Comparison of ENCODE assay signal across 8 cellular contexts in genomic region chr2:190911813-190912212, GRCh38. TPM values are rescaled to one million over a fixed set of nuclear protein-coding genes. Genes with fewer than 3 reads are reported as not detected.
DNase-seq lines count a peak whose midpoint lies in the region; ATAC-seq, FAIRE-seq and TF ChIP-seq lines count a peak whose summit lies in the region.

No MANE protein-coding gene starts in this region.

- no peaks in the 10 kb centered on the region for H3K9me3 ChIP-seq in kidney (ENCODE audit: control insufficient read depth in 1 of 2, low read length in 2 of 2)

- DNase-seq in kidney (no peak), anterior cingulate cortex (lab: John Stamatoyannopoulos, UW) (no peak), mucosa of gallbladder (ENCODE audit: low spot score) (no peak), KBM-7 (no peak), COLO829 (ENCODE audit: low spot score) (no peak)

- intact Hi-C loops in kidney (cut with DNase I), result no loop called here

- H3K27ac ChIP-seq in kidney (ENCODE audit: low read depth in 2 of 2, low read length in 2 of 2), result no peak overlapping the region

- no peak for TF ChIP-seq CTCF in kidney (IDR thresholded peaks at IDR 0.05; ENCODE audit: borderline replicate concordance, extremely low read depth, insufficient read depth)

- H3K9ac ChIP-seq in kidney (ENCODE audit: low read length in 2 of 2), result peak overlapping the region in 1 of 2 donors; percentile 25

- peaks cover 4 to 18% of the 10 kb centered on the region in 2 donors for H3K4me1 ChIP-seq in kidney (ENCODE audit: control insufficient read depth in 1 of 2, insufficient read depth in 1 of 2, low read depth in 1 of 2, low read length in 2 of 2)

- H3K4me3 ChIP-seq in kidney (ENCODE audit: low read length in 2 of 2), result peak overlapping the region in 1 of 2 donors; percentile 11

- ATAC-seq in GM18517 (IDR thresholded peaks at IDR 0.05; ENCODE audit: unreplicated experiment) (peak; percentile 90), GM21723 (IDR thresholded peaks at IDR 0.05; ENCODE audit: unreplicated experiment) (peak; percentile 81), HG03520 (IDR thresholded peaks at IDR 0.05; ENCODE audit: unreplicated experiment) (peak; percentile 64)

- FAIRE-seq in kidney (lab: Jason Lieb, UNC), result peak; percentile 92

- peaks cover 0 to 12% of the 10 kb centered on the region in 2 donors for H3K36me3 ChIP-seq in kidney (ENCODE audit: control insufficient read depth in 1 of 2, insufficient read depth in 2 of 2, low read length in 2 of 2)

- in situ Hi-C loops in KBM-7 (cut with MboI; ENCODE audit: low pct_unique_long_range_greater_than_20kb, low sequenced_read_pairs), result no loop called here

RNA-seq across cellular contexts. Expression of gene GLS, which starts 31.2 kb away (rescaled TPM):
- 230 TPM for total RNA-seq in kidney
- 196 TPM for polyA plus RNA-seq in kidney (ENCODE audit: insufficient read depth, low read depth, low replicate concordance)
- total RNA-seq in mucosa of gallbladder, result 188 TPM
